Comparison of ENCODE assay signal across 26 cellular contexts in the genomic region with DNA sequence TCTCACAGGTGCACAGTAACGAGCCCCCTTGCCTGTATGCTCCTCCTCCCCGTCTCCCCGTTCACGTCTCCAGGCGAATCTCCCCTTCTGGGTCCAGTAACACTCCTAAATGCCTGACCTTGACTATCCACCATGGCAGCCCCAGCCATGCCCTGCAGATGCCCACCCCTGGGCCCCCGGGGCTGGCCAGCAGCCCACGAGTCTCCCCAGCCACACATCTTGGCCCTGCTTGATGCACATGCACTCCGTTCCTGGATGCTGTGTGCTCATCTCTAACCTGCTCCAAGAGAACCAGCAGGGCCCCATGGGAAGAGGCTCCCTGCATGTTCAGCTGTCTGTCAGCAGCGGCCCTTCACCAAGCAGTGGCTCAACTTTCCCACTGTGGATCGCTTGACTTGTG. TPM values are rescaled to one million over a fixed set of nuclear protein-coding genes. Genes with fewer than 3 reads are reported as not detected.
DNase-seq lines count a peak whose midpoint lies in the region; ATAC-seq, FAIRE-seq and TF ChIP-seq lines count a peak whose summit lies in the region.
"Had no signal": no experiment of that assay in that cellular context is flagged by ENCODE, and none has a peak within 500 bp of the region (broad histone marks: within the 10 kb centered on the region; RNA-seq: fewer than 3 reads in every experiment).

No MANE protein-coding gene starts in this region.

- peak overlapping the region; percentile 37 for H4K91ac ChIP-seq in H1 (replicated peaks; ENCODE audit: insufficient read length, low read length)
- no peak overlapping the region for H4K91ac ChIP-seq in neuronal stem cell (ENCODE audit: low read depth, low read length, poor library complexity)

- H4K20me1 ChIP-seq in BLaER1 (no peaks in the 10 kb centered on the region), H1 (replicated peaks in 1 of 2; ENCODE audit: control insufficient read depth in 1 of 2, insufficient read depth in 2 of 2, low read length in 2 of 2) (no peaks in the 10 kb centered on the region)

- CTCF ChIA-PET in H1 (lab: Charles Lee; ENCODE audit: partially characterized antibody), result interaction anchor here (1.3 to 1.4 kb wide), 2 partner anchors 9 to 17 kb away, joined by 6 to 7 read pairs; no protein-coding TSS in a partner anchor

- H3K23ac ChIP-seq in H1 (ENCODE audit: insufficient read length), result no peak overlapping the region
- H3K23ac ChIP-seq in neuronal stem cell (ENCODE audit: low read depth, low read length, poor library complexity), result no peak overlapping the region

- H2AFZ ChIP-seq in H1 (ENCODE audit: low read length), result no peak overlapping the region
- H2AFZ ChIP-seq in neuronal stem cell (ENCODE audit: low read length), result no peak overlapping the region
- H2AFZ ChIP-seq: GM23248 had no signal

- no peaks in the 10 kb centered on the region; the same call in 1 of the 2 replicates for H3K23me2 ChIP-seq in H1 (ENCODE audit: low read depth, low read length)

- H3K4ac ChIP-seq in H1 (replicated peaks; ENCODE audit: insufficient read length, low read depth, low read length) (no peak overlapping the region), neuronal stem cell (ENCODE audit: low read length) (no peak overlapping the region)

- no peaks in the 10 kb centered on the region for H3K9me3 ChIP-seq in BLaER1
- peaks cover 3 to 4% of the 10 kb centered on the region in 2 experiments; a peak in 3 of 4 replicates for H3K9me3 ChIP-seq in H1 (ENCODE audit: insufficient read depth in 2 of 2, low read depth in 1 of 2, low read length in 1 of 2)
- H3K9me3 ChIP-seq in neuronal stem cell (replicated peaks in 1 of 2; ENCODE audit: control insufficient read depth in 2 of 2, insufficient read depth in 1 of 2, low read depth in 1 of 2, low read length in 2 of 2), result peaks cover 0 to 3% of the 10 kb centered on the region in 2 donors

- FAIRE-seq in H1 (lab: Jason Lieb, UNC), result no peak
- FAIRE-seq: D721Med, GM12892, GM18507, H54, HepG2 had no signal

- H2BK12ac ChIP-seq in H1 (ENCODE audit: low read depth, low read length) (no peak overlapping the region), neuronal stem cell (ENCODE audit: low read length) (no peak overlapping the region)

- no peak overlapping the region for H3K4me3 ChIP-seq in BLaER1
- H3K4me3 ChIP-seq in H1 (ENCODE audit: extremely low read depth in 1 of 4, insufficient read depth in 2 of 4, low read depth in 3 of 4, low read length in 4 of 4), result no peak overlapping the region
- no peak overlapping the region for H3K4me3 ChIP-seq in neuronal stem cell (ENCODE audit: low read length in 2 of 2)
- H3K4me3 ChIP-seq: GM23248 had no signal

- TF ChIP-seq RAD21 in H1 (IDR thresholded peaks at IDR 0.05 in 1 of 2, conservative IDR thresholded peaks at IDR 0.05 in 1 of 2; ENCODE audit: low read depth in 2 of 2, low read length in 2 of 2), result no peak

- H3K9ac ChIP-seq in BLaER1 (no peak overlapping the region), H1 (replicated peaks in 1 of 4; ENCODE audit: extremely low read depth in 1 of 4, low read depth in 3 of 4, low read length in 3 of 4) (no peak overlapping the region), neuronal stem cell (ENCODE audit: low read depth, low read length, poor library complexity) (no peak overlapping the region)
- H3K9ac ChIP-seq: GM23248 had no signal

- 91% methylated on average over 10 of the region's 10 CpGs; no CpG with 5 or more reads in 1 of the 2 experiments for WGBS in H1 (ENCODE audit: extremely low coverage in 1 of 2, insufficient coverage in 1 of 2, insufficient read length in 1 of 2, insufficient replicate concordance in 2 of 2, low coverage in 1 of 2, low lambda C conversion rate in 2 of 2, missing lambda C conversion rate in 1 of 2), 2 experiments
- no CpG with 5 or more reads among the region's 10 CpGs for WGBS in neuronal stem cell (ENCODE audit: extremely low coverage in 2 of 2, insufficient read length in 2 of 2, insufficient replicate concordance in 1 of 2), 2 donors

- no peak for ATAC-seq in HG03095 (IDR thresholded peaks at IDR 0.05; ENCODE audit: unreplicated experiment)
- ATAC-seq: HCT116 had no signal

- no peak overlapping the region for H2AK5ac ChIP-seq in H1 (ENCODE audit: low read depth, low read length)
- peak overlapping the region; percentile 15 for H2AK5ac ChIP-seq in neuronal stem cell (ENCODE audit: low read depth, low read length)

- H3K36me3 ChIP-seq in BLaER1, result no peaks in the 10 kb centered on the region
- H3K36me3 ChIP-seq in H1 (ENCODE audit: control insufficient read depth in 2 of 4, insufficient read depth in 4 of 4, low read length in 3 of 4), result no peaks in the 10 kb centered on the region
- no peaks in the 10 kb centered on the region for H3K36me3 ChIP-seq in neuronal stem cell (replicated peaks in 1 of 2; ENCODE audit: control insufficient read depth in 2 of 2, insufficient read depth in 2 of 2, low read length in 2 of 2)

- no peak for TF ChIP-seq CTCF in H1 (IDR thresholded peaks at IDR 0.05; ENCODE audit: control extremely low read depth in 1 of 3, insufficient read depth in 1 of 3, low read depth in 1 of 3, low read length in 3 of 3)

- H3K56ac ChIP-seq in H1 (replicated peaks; ENCODE audit: insufficient read length, low read depth, low read length), result no peak overlapping the region

- H3K4me2 ChIP-seq in BLaER1 (peak overlapping the region; percentile 92), H1 (ENCODE audit: insufficient read depth in 1 of 2, low read depth in 2 of 2, low read length in 2 of 2) (no peak overlapping the region), neuronal stem cell (ENCODE audit: insufficient read depth, low read length, poor library complexity, severe bottlenecking) (no peak overlapping the region)

- H3K27me3 ChIP-seq in BLaER1 (no peaks in the 10 kb centered on the region), H1 (replicated peaks in 1 of 4; ENCODE audit: control insufficient read depth in 3 of 4, extremely low read depth in 1 of 4, insufficient read depth in 3 of 4, low read length in 3 of 4) (no peaks in the 10 kb centered on the region; a peak in 2 of 7 replicates), neuronal stem cell (ENCODE audit: control insufficient read depth in 3 of 3, insufficient read depth in 3 of 3, low read depth in 1 of 3, low read length in 3 of 3) (peaks cover 0 to 3% (median 0%) of the 10 kb centered on the region in 3 experiments)

- peak; percentile 22 for DNase-seq in NCI-H2171 treated with DMSO at 0.1 percent for 48 hours (lab: John Stamatoyannopoulos, UW)
- no peak for DNase-seq in NCI-H2171 (lab: John Stamatoyannopoulos, UW)
- DNase-seq in H1 (ENCODE audit: low read depth in 1 of 2, low spot score in 2 of 2), result no peak
- DNase-seq in neuronal stem cell (ENCODE audit: low spot score), result no peak
- no peak for DNase-seq in activated T-cell treated with anti-CD3 and anti-CD28 coated beads, Interleukin-2, amount 50 U/mL, for 48 hours
- no peak for DNase-seq in pons (ENCODE audit: low spot score)
- DNase-seq: Caco-2; CD4-positive, alpha-beta T cell; DMS79; GDM1; GM23248; HFFc6 had no signal

- H2BK15ac ChIP-seq in H1 (ENCODE audit: low read length) (peak overlapping the region; percentile 8; the same call in 1 of the 2 replicates), neuronal stem cell (ENCODE audit: low read length) (peak overlapping the region; percentile 14)

- TF ChIP-seq POLR2A in H1 (IDR thresholded peaks at IDR 0.05; ENCODE audit: control extremely low read depth in 1 of 2, low read depth in 2 of 2, low read length in 2 of 2), result no peak

- H3K4me1 ChIP-seq in BLaER1 (peaks cover 81% of the 10 kb centered on the region), H1 (replicated peaks in 1 of 4; ENCODE audit: control insufficient read depth in 3 of 4, insufficient read depth in 4 of 4, low read length in 3 of 4) (peaks cover under 1 to 9% (median 8%) of the 10 kb centered on the region in 4 experiments; a peak in 5 of 7 replicates), neuronal stem cell (ENCODE audit: control insufficient read depth in 2 of 2, insufficient read depth in 1 of 2, low read depth in 1 of 2, low read length in 2 of 2) (peaks cover 0 to 3% of the 10 kb centered on the region in 2 donors)
- H3K4me1 ChIP-seq: Caco-2 had no signal

- no peaks in the 10 kb centered on the region for H3K79me2 ChIP-seq in H1 (ENCODE audit: control insufficient read depth in 1 of 2, insufficient read depth in 2 of 2, low read length in 2 of 2)

- no peak overlapping the region for H2BK120ac ChIP-seq in H1 (replicated peaks; ENCODE audit: low read depth, low read length)
- no peak overlapping the region for H2BK120ac ChIP-seq in neuronal stem cell (ENCODE audit: low read depth, low read length)

- TF ChIP-seq EP300 in H1 (IDR thresholded peaks at IDR 0.05; ENCODE audit: borderline replicate concordance in 1 of 2, low read depth in 2 of 2, low read length in 2 of 2), result no peak

- H2BK20ac ChIP-seq in H1 (ENCODE audit: low read length), result 0 out of 2 replicates have a peak overlapping the region, but pooled peaks have one; percentile 72

- H2BK5ac ChIP-seq in H1 (ENCODE audit: low read depth, low read length), result 0 out of 2 replicates have a peak overlapping the region, but pooled peaks have one; percentile 44
- no peak overlapping the region for H2BK5ac ChIP-seq in neuronal stem cell (ENCODE audit: low read length)

- peak overlapping the region; percentile 84 for H3K27ac ChIP-seq in BLaER1
- no peak overlapping the region for H3K27ac ChIP-seq in H1 (ENCODE audit: low read depth, low read length)
- no peak overlapping the region for H3K27ac ChIP-seq in neuronal stem cell (replicated peaks; ENCODE audit: low read length)
- H3K27ac ChIP-seq: 22Rv1, C4-2B, GM23248 had no signal

- H3K14ac ChIP-seq in H1 (ENCODE audit: insufficient read length), result no peak overlapping the region
- no peak overlapping the region for H3K14ac ChIP-seq in neuronal stem cell (ENCODE audit: low read length)

- H4K8ac ChIP-seq in H1 (ENCODE audit: extremely low read depth, insufficient read depth, low read length), result no peak overlapping the region
- H4K8ac ChIP-seq in neuronal stem cell (ENCODE audit: low read depth, low read length), result peak overlapping the region; percentile 9

- H3K79me1 ChIP-seq in H1 (ENCODE audit: low read depth, low read length), result no peaks in the 10 kb centered on the region
- no peaks in the 10 kb centered on the region for H3K79me1 ChIP-seq in neuronal stem cell (ENCODE audit: low read depth, low read length)

- H3K18ac ChIP-seq in H1 (ENCODE audit: extremely low read depth, low read length), result no peak overlapping the region
- no peak overlapping the region for H3K18ac ChIP-seq in neuronal stem cell (ENCODE audit: low read length)

- POLR2A ChIA-PET in H1 (lab: Charles Lee; ENCODE audit: partially characterized antibody), result no interaction called here

- no peak overlapping the region for H4K5ac ChIP-seq in H1 (ENCODE audit: insufficient read length, low read depth, low read length)

RNA-seq across cellular contexts. Expression of gene HPN, which starts 32.0 kb away (rescaled TPM):
- 12.3 and 14.7 TPM in 2 replicates for total RNA-seq in H1 (2021; fragmentation: NEBNext Ultra II Directional; extraction: Animal tissue kit (Norgen Biotek cat#: 25700))
- polyA plus RNA-seq in H1 (2011; rRNA removed), result 33.7 and 49.9 TPM in 2 replicates
- 32.0 TPM for polyA plus RNA-seq in H1 (2011; cell fraction: cytosol; rRNA removed)
- 86.2 TPM for polyA plus RNA-seq in H1 (2011; cell fraction: nucleus; rRNA removed)
- 8.3 to 24.9 TPM (median 19.7 TPM) in 4 replicates for polyA plus RNA-seq in H1 (2012, experiment 1 of 2)
- 19.5 TPM for polyA plus RNA-seq in H1 (2012, experiment 2 of 2)
- 14.3 TPM for polyA plus RNA-seq in H1 (2013, experiment 1 of 2)
- 13.3 TPM for polyA plus RNA-seq in H1 (2013, experiment 2 of 2)
- polyA minus RNA-seq in H1 (2011; rRNA and poly(A)+ RNA removed), result 6.3 and 7.6 TPM in 2 replicates
- 16.4 TPM for polyA minus RNA-seq in H1 (2011; cell fraction: cytosol; rRNA and poly(A)+ RNA removed)
- 19.0 TPM for polyA minus RNA-seq in H1 (2011; cell fraction: nucleus; rRNA and poly(A)+ RNA removed)
- 0.36 TPM for polyA plus RNA-seq in neuronal stem cell (2013, experiment 1 of 2)
- 0.28 TPM for polyA plus RNA-seq in neuronal stem cell (2013, experiment 2 of 2)
- total RNA-seq: A673; CD4-positive, alpha-beta T cell; Daoy; GM23248; HFFc6 had no signal
- polyA plus RNA-seq: AG04450, GM23248, IgD-negative memory B cell had no signal

RNA-seq across cellular contexts. Expression of gene FXYD3, which starts 42.1 kb away (rescaled TPM):
- total RNA-seq in H1 (2021; fragmentation: NEBNext Ultra II Directional; extraction: Animal tissue kit (Norgen Biotek cat#: 25700)), result 0.86 TPM in 1 of 2 replicates, not detected in the other
- polyA plus RNA-seq in H1 (2011; rRNA removed), result 0.09 and 0.33 TPM in 2 replicates
- 0.22 TPM for polyA plus RNA-seq in H1 (2011; cell fraction: cytosol; rRNA removed)
- 0.66 TPM for polyA plus RNA-seq in H1 (2011; cell fraction: nucleus; rRNA removed)
- polyA plus RNA-seq in H1 (2012, experiment 1 of 2), result 0.41 to 0.76 TPM (median 0.57 TPM) in 3 of 4 replicates, not detected in the other
- polyA plus RNA-seq in H1 (2012, experiment 2 of 2), result not detected
- polyA plus RNA-seq in H1 (2013, experiment 1 of 2), result 0.10 TPM
- polyA plus RNA-seq in H1 (2013, experiment 2 of 2), result 0.37 TPM
- polyA minus RNA-seq in H1 (2011; rRNA and poly(A)+ RNA removed), result 1.5 TPM in 1 of 2 replicates, not detected in the other
- not detected for polyA minus RNA-seq in H1 (2011; cell fraction: cytosol; rRNA and poly(A)+ RNA removed)
- polyA minus RNA-seq in H1 (2011; cell fraction: nucleus; rRNA and poly(A)+ RNA removed), result not detected
- 0.07 TPM for polyA plus RNA-seq in neuronal stem cell (2013, experiment 1 of 2)
- 0.12 TPM for polyA plus RNA-seq in neuronal stem cell (2013, experiment 2 of 2)
- total RNA-seq: A673; CD4-positive, alpha-beta T cell; Daoy; GM23248; HepG2; HFFc6 had no signal
- polyA plus RNA-seq: AG04450, GM23248, IgD-negative memory B cell had no signal

RNA-seq across cellular contexts. Expression of gene SCN1B, which starts 43.2 kb away (rescaled TPM):
- 3.3 and 3.5 TPM in 2 replicates for total RNA-seq in H1 (2021; fragmentation: NEBNext Ultra II Directional; extraction: Animal tissue kit (Norgen Biotek cat#: 25700))
- 3.1 and 4.1 TPM in 2 replicates for polyA plus RNA-seq in H1 (2011; rRNA removed)
- 3.9 TPM for polyA plus RNA-seq in H1 (2011; cell fraction: cytosol; rRNA removed)
- 8.6 TPM for polyA plus RNA-seq in H1 (2011; cell fraction: nucleus; rRNA removed)
- 2.8 to 4.5 TPM (median 3.7 TPM) in 4 replicates for polyA plus RNA-seq in H1 (2012, experiment 1 of 2)
- polyA plus RNA-seq in H1 (2012, experiment 2 of 2), result 2.3 TPM
- polyA plus RNA-seq in H1 (2013, experiment 1 of 2), result 1.9 TPM
- 1.7 TPM for polyA plus RNA-seq in H1 (2013, experiment 2 of 2)
- 1.5 and 4.7 TPM in 2 replicates for polyA minus RNA-seq in H1 (2011; rRNA and poly(A)+ RNA removed)
- polyA minus RNA-seq in H1 (2011; cell fraction: cytosol; rRNA and poly(A)+ RNA removed), result 3.4 TPM
- 3.0 TPM for polyA minus RNA-seq in H1 (2011; cell fraction: nucleus; rRNA and poly(A)+ RNA removed)
- 2.8 TPM for polyA plus RNA-seq in neuronal stem cell (2013, experiment 1 of 2)
- polyA plus RNA-seq in neuronal stem cell (2013, experiment 2 of 2), result 2.8 TPM
- polyA plus RNA-seq: IgD-negative memory B cell had no signal
